8 cellular contexts compared by ENCODE assay signal in genomic region chr22:43136255-43136654, GRCh38. TPM values are rescaled to one million over a fixed set of nuclear protein-coding genes. Genes with fewer than 3 reads are reported as not detected.
A peak's percentile ranks its signal among the peaks of the same experiment; 100 is the strongest.
DNase-seq lines count a peak whose midpoint lies in the region; ATAC-seq and TF ChIP-seq lines count a peak whose summit lies in the region.

No MANE protein-coding gene starts in this region.

- H3K27me3 Mint-ChIP-seq in activated CD8-positive, alpha-beta memory T cell treated with anti-CD3 and anti-CD28 coated beads, Interleukin-2, amount 10 ng/mL, durations not matched to agents 7 days and 5 days: no peaks in the 10 kb centered on the region

- no peaks in the 10 kb centered on the region for H3K4me1 ChIP-seq in smooth muscle cell (ENCODE audit: low read depth)

- H3K4me3 Mint-ChIP-seq in activated CD8-positive, alpha-beta memory T cell treated with anti-CD3 and anti-CD28 coated beads, Interleukin-2, amount 10 ng/mL, durations not matched to agents 7 days and 5 days: no peak overlapping the region

- H3K79me2 ChIP-seq in smooth muscle cell (ENCODE audit: low read depth): no peaks in the 10 kb centered on the region

- H2AFZ ChIP-seq in smooth muscle cell (ENCODE audit: low read depth): no peak overlapping the region

- no peak overlapping the region for H3K4me2 ChIP-seq in smooth muscle cell

- no peaks in the 10 kb centered on the region for H4K20me1 ChIP-seq in smooth muscle cell (ENCODE audit: low read depth)

- H3K9ac ChIP-seq in smooth muscle cell (ENCODE audit: low read depth): no peak overlapping the region

- H3K36me3 Mint-ChIP-seq in activated CD8-positive, alpha-beta memory T cell treated with anti-CD3 and anti-CD28 coated beads, Interleukin-2, amount 10 ng/mL, durations not matched to agents 7 days and 5 days: peaks cover 21% of the 10 kb centered on the region

- peaks cover 5% of the 10 kb centered on the region for H3K4me1 Mint-ChIP-seq in activated CD8-positive, alpha-beta memory T cell treated with anti-CD3 and anti-CD28 coated beads, Interleukin-2, amount 10 ng/mL, durations not matched to agents 7 days and 5 days

- TF ChIP-seq CTCF in smooth muscle cell (IDR thresholded peaks at IDR 0.05; ENCODE audit: borderline replicate concordance, insufficient read depth, poor library complexity, severe bottlenecking): peak; percentile 49

- H3K27ac ChIP-seq in smooth muscle cell (ENCODE audit: low read depth): no peak overlapping the region

- no peaks in the 10 kb centered on the region for H3K27me3 ChIP-seq in smooth muscle cell (ENCODE audit: low read depth)

- peak; percentile 63 for DNase-seq in COLO829 (ENCODE audit: low spot score)
- DNase-seq in Jurkat, Clone E6-1 (ENCODE audit: low read depth, low spot score): peak; percentile 48
- DNase-seq in activated CD8-positive, alpha-beta memory T cell treated with anti-CD3 and anti-CD28 coated beads, Interleukin-2, amount 10 ng/mL, durations not matched to agents 7 days and 5 days: peak; percentile 56
- DNase-seq in germinal center (ENCODE audit: low spot score): peak; percentile 88
- DNase-seq in smooth muscle cell (lab: John Stamatoyannopoulos, UW; ENCODE audit: unreplicated experiment): no peak
- DNase-seq in mucosa of gallbladder (ENCODE audit: low spot score): no peak

- no peaks in the 10 kb centered on the region for H3K36me3 ChIP-seq in smooth muscle cell (ENCODE audit: low read depth)

- H3K9me3 Mint-ChIP-seq in activated CD8-positive, alpha-beta memory T cell treated with anti-CD3 and anti-CD28 coated beads, Interleukin-2, amount 10 ng/mL, durations not matched to agents 7 days and 5 days (ENCODE audit: low read depth): no peaks in the 10 kb centered on the region

- no peaks in the 10 kb centered on the region for H3K9me3 ChIP-seq in smooth muscle cell (replicated peaks; ENCODE audit: low read depth)

- H3F3A ChIP-seq in smooth muscle cell (ENCODE audit: low read depth): no peaks in the 10 kb centered on the region

- CTCF ChIA-PET in activated CD8-positive, alpha-beta memory T cell treated with anti-CD3 and anti-CD28 coated beads, Interleukin-2, amount 10 ng/mL, durations not matched to agents 7 days and 5 days (lab: Charles Lee): interaction anchor here (0.6 to 2.1 kb wide), 6 partner anchors 10 to 428 kb away, joined by 3 to 11 read pairs (median 4); partner anchors contain the start of gene BIK

- no peak overlapping the region for H3K27ac Mint-ChIP-seq in activated CD8-positive, alpha-beta memory T cell treated with anti-CD3 and anti-CD28 coated beads, Interleukin-2, amount 10 ng/mL, durations not matched to agents 7 days and 5 days

- 67% methylated on average over 9 of the region's 9 CpGs for WGBS in smooth muscle cell (ENCODE audit: low lambda C conversion rate)

- peak; percentile 68 for ATAC-seq in activated CD8-positive, alpha-beta memory T cell treated with anti-CD3 and anti-CD28 coated beads, Interleukin-2, amount 10 ng/mL, durations not matched to agents 7 days and 5 days
- no peak for ATAC-seq in HG03095 (IDR thresholded peaks at IDR 0.05; ENCODE audit: unreplicated experiment)
- no peak for ATAC-seq in HG02623 (IDR thresholded peaks at IDR 0.05; ENCODE audit: unreplicated experiment)

- H3K4me3 ChIP-seq in Jurkat, Clone E6-1 (ENCODE audit: low read length): no peak overlapping the region
- H3K4me3 ChIP-seq in smooth muscle cell: no peak overlapping the region

RNA-seq across cellular contexts. Expression of gene MCAT, which starts 6.9 kb away (rescaled TPM):
- 26.8 TPM for polyA plus RNA-seq in Jurkat, Clone E6-1 (2012; ENCODE audit: insufficient read depth, insufficient read length)
- 10 to 100 TPM; 10.7 to 13.2 TPM for total RNA-seq in activated CD8-positive, alpha-beta memory T cell treated with anti-CD3 and anti-CD28 coated beads, Interleukin-2, amount 10 ng/mL, durations not matched to agents 7 days and 5 days
- total RNA-seq in smooth muscle cell (8.2 and 9.3 TPM in 2 replicates), mucosa of gallbladder (29.3 TPM)
- polyA plus RNA-seq in smooth muscle cell: 15.3 and 16.1 TPM in 2 replicates

RNA-seq across cellular contexts. Expression of gene TSPO, which starts 15.1 kb away (rescaled TPM):
- not detected for polyA plus RNA-seq in Jurkat, Clone E6-1 (2012; ENCODE audit: insufficient read depth, insufficient read length)
- total RNA-seq in activated CD8-positive, alpha-beta memory T cell treated with anti-CD3 and anti-CD28 coated beads, Interleukin-2, amount 10 ng/mL, durations not matched to agents 7 days and 5 days: 100 to 1,000 TPM; 118 to 131 TPM
- total RNA-seq in smooth muscle cell: 154 and 170 TPM in 2 replicates
- 234 and 251 TPM in 2 replicates for polyA plus RNA-seq in smooth muscle cell
- 322 TPM for total RNA-seq in mucosa of gallbladder

RNA-seq across cellular contexts. Expression of gene BIK, which starts 25.7 kb away (rescaled TPM):
- polyA plus RNA-seq in Jurkat, Clone E6-1 (2012; ENCODE audit: insufficient read depth, insufficient read length): 18.6 TPM
- total RNA-seq in activated CD8-positive, alpha-beta memory T cell treated with anti-CD3 and anti-CD28 coated beads, Interleukin-2, amount 10 ng/mL, durations not matched to agents 7 days and 5 days: 1 to 10 TPM; 1.5 to 1.9 TPM
- total RNA-seq in smooth muscle cell: 2.7 and 3.9 TPM in 2 replicates
- polyA plus RNA-seq in smooth muscle cell: 1.9 and 6.1 TPM in 2 replicates
- 19.0 TPM for total RNA-seq in mucosa of gallbladder

RNA-seq across cellular contexts. Expression of gene TTLL1, which starts 47.1 kb away (rescaled TPM):
- polyA plus RNA-seq in Jurkat, Clone E6-1 (2012; ENCODE audit: insufficient read depth, insufficient read length): 26.6 TPM
- total RNA-seq in activated CD8-positive, alpha-beta memory T cell treated with anti-CD3 and anti-CD28 coated beads, Interleukin-2, amount 10 ng/mL, durations not matched to agents 7 days and 5 days: 1 to 10 TPM; 9.1 to 9.9 TPM
- total RNA-seq in smooth muscle cell: 12.7 and 16.2 TPM in 2 replicates
- polyA plus RNA-seq in smooth muscle cell: 14.6 and 17.7 TPM in 2 replicates
- 5.9 TPM for total RNA-seq in mucosa of gallbladder

RNA-seq across cellular contexts. Expression of gene TTLL12, which starts 50.7 kb away (rescaled TPM):
- 69.6 TPM for polyA plus RNA-seq in Jurkat, Clone E6-1 (2012; ENCODE audit: insufficient read depth, insufficient read length)
- 10 to 100 TPM; 40.3 to 49.7 TPM for total RNA-seq in activated CD8-positive, alpha-beta memory T cell treated with anti-CD3 and anti-CD28 coated beads, Interleukin-2, amount 10 ng/mL, durations not matched to agents 7 days and 5 days
- total RNA-seq in smooth muscle cell (19.1 and 23.5 TPM in 2 replicates), mucosa of gallbladder (105 TPM)
- 31.6 and 39.1 TPM in 2 replicates for polyA plus RNA-seq in smooth muscle cell

Comparison
In these comparisons a context has a peak if more than half of its experiments do, and no peak if none do; other contexts are left out.
1. DNase-seq: peak in COLO829 (single experiment), Jurkat, Clone E6-1 (single experiment), activated CD8-positive, alpha-beta memory T cell treated with anti-CD3 and anti-CD28 coated beads, Interleukin-2, amount 10 ng/mL, durations not matched to agents 7 days and 5 days (single experiment) and germinal center (single experiment); none in smooth muscle cell (single experiment) and mucosa of gallbladder (single experiment).